ENCODE assay signal across 12 cellular contexts in the genomic region with DNA sequence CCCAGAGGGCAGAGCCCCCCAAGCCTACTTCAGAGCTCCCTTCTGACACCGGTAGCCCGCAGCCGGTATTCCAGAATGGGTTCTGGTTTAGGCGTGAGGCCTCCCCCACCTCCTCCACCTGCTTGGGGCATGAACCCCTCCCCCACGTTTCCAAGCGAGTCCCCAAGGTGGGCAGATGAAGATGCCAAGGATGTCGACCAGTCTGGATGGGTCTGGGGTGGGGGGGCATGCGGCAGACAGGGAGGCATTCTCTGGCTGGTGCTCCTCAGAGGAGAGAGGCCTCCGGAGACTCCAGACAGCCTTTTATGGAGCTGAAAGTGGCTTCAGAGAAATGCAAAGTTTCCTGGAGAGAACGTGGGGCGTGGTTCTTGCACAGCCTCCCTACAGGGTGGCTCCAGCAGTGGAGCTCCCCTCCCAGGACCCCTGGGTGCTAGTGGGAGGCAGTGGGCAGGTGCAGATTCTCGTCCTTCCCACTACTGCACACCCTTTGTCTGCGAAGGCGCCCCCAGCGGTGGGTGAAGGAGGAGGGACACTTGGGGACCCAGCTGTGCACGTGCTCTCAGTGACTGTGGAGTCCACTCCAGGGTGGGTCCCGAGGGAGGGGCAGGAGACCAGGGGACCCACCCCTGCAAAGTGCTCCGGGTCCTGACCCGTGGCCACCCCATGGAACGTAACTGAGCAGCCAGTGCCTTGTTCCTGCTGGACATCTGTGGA. TPM values are rescaled to one million over a fixed set of nuclear protein-coding genes. Genes with fewer than 3 reads are reported as not detected.
A peak's percentile ranks its signal among the peaks of the same experiment; 100 is the strongest.
DNase-seq lines count a peak whose midpoint lies in the region; ATAC-seq and TF ChIP-seq lines count a peak whose summit lies in the region.
"Had no signal": no experiment of that assay in that cellular context is flagged by ENCODE, and none has a peak within 500 bp of the region (broad histone marks: within the 10 kb centered on the region; RNA-seq: fewer than 3 reads in every experiment).

No MANE protein-coding gene starts in this region.

- H3K27ac ChIP-seq in C4-2B (peak overlapping the region; percentile 98), HUES48 (ENCODE audit: low read depth, low read length) (peak overlapping the region; percentile 35), body of pancreas (peak overlapping the region in 3 of 4 donors; percentile 51 to 84 (median 79)), osteoblast (ENCODE audit: low read depth, low read length) (peak overlapping the region; percentile 64)
- H3K27ac ChIP-seq in effector memory CD4-positive, alpha-beta T cell (ENCODE audit: insufficient read depth, low read length, poor library complexity, severe bottlenecking): no peak overlapping the region

- intact Hi-C loops in body of pancreas (cut with DNase I): loop anchor here (5.0 kb wide), 1 partner anchor 543 kb away; no protein-coding TSS in a partner anchor

- 48 to 66% methylated on average over 17 to 20 of the region's 20 CpGs for WGBS in body of pancreas, 2 donors

- peaks cover 93% of the 10 kb centered on the region for H3K79me2 ChIP-seq in osteoblast (ENCODE audit: insufficient read depth, low read length)

- no peak for ATAC-seq in body of pancreas
- no peak for ATAC-seq in GM18520 (IDR thresholded peaks at IDR 0.05; ENCODE audit: unreplicated experiment)
- no peak for ATAC-seq in HG03280 (IDR thresholded peaks at IDR 0.05; ENCODE audit: unreplicated experiment)
- ATAC-seq: activated CD8-positive, alpha-beta T cell treated with anti-CD3 and anti-CD28 coated beads, Interleukin-2, amount 10 ng/mL, durations not matched to agents 7 days and 5 days; activated naive CD8-positive, alpha-beta T cell treated with anti-CD3 and anti-CD28 coated beads, Interleukin-2, amount 50 U/mL, for 24 hours had no signal

- peaks cover 59% of the 10 kb centered on the region for H3K36me3 ChIP-seq in HUES48 (ENCODE audit: control insufficient read depth, insufficient read depth, low read length)
- no peaks in the 10 kb centered on the region for H3K36me3 ChIP-seq in body of pancreas (replicated peaks in 1 of 2; ENCODE audit: insufficient read depth in 1 of 2, low read depth in 2 of 2)
- peaks cover 70% of the 10 kb centered on the region for H3K36me3 ChIP-seq in osteoblast (ENCODE audit: insufficient read depth, low read length)
- no peaks in the 10 kb centered on the region for H3K36me3 ChIP-seq in effector memory CD4-positive, alpha-beta T cell (ENCODE audit: control insufficient read depth, insufficient read depth, low read length)

- H3K4me1 ChIP-seq in HUES48 (ENCODE audit: control insufficient read depth, insufficient read depth, low read length): peaks cover 8% of the 10 kb centered on the region
- H3K4me1 ChIP-seq in body of pancreas: peaks cover 58% of the 10 kb centered on the region
- H3K4me1 ChIP-seq in osteoblast (ENCODE audit: insufficient read depth, low read length): peaks cover 31% of the 10 kb centered on the region
- H3K4me1 ChIP-seq in effector memory CD4-positive, alpha-beta T cell (ENCODE audit: control insufficient read depth, insufficient read depth, low read length, poor library complexity, severe bottlenecking): peaks cover 27% of the 10 kb centered on the region

- no peak overlapping the region for H3K9ac ChIP-seq in HUES48 (ENCODE audit: low read depth, low read length)

- TF ChIP-seq POLR2A in body of pancreas (IDR thresholded peaks at IDR 0.05): no peak

- peaks cover 69% of the 10 kb centered on the region for H4K20me1 ChIP-seq in osteoblast (ENCODE audit: insufficient read depth, low read length)

- H3K27me3 ChIP-seq in HUES48 (ENCODE audit: control insufficient read depth, insufficient read depth, low read length): 0 out of 2 replicates have a peak, but pooled peaks cover 5% of the 10 kb centered on the region
- H3K27me3 ChIP-seq in body of pancreas: peaks cover 0 to 6% of the 10 kb centered on the region in 2 donors
- no peaks in the 10 kb centered on the region for H3K27me3 ChIP-seq in osteoblast (ENCODE audit: insufficient read depth, low read length)
- H3K27me3 ChIP-seq in effector memory CD4-positive, alpha-beta T cell (replicated peaks; ENCODE audit: control insufficient read depth, insufficient read depth, low read length, poor library complexity, severe bottlenecking): peaks cover 17% of the 10 kb centered on the region

- DNase-seq in body of pancreas (no peak), osteoblast (ENCODE audit: insufficient read length, low spot score, missing footprints) (peak; percentile 70), NCI-H2171 treated with DMSO at 0.1 percent for 48 hours (lab: John Stamatoyannopoulos, UW) (no peak)
- DNase-seq in effector memory CD4-positive, alpha-beta T cell: no peak
- DNase-seq: activated CD8-positive, alpha-beta T cell treated with anti-CD3 and anti-CD28 coated beads, Interleukin-2, amount 10 ng/mL, durations not matched to agents 7 days and 5 days; activated naive CD8-positive, alpha-beta T cell treated with anti-CD3 and anti-CD28 coated beads, Interleukin-2, amount 50 U/mL, for 24 hours; NCI-H1048 had no signal

- peak overlapping the region; percentile 78 for H3K4me2 ChIP-seq in osteoblast (ENCODE audit: insufficient read depth, low read length)

- no peak overlapping the region for H2AFZ ChIP-seq in osteoblast (ENCODE audit: low read length)

- H3K9me3 ChIP-seq in HUES48 (ENCODE audit: control insufficient read depth, insufficient read depth, low read length): no peaks in the 10 kb centered on the region
- no peaks in the 10 kb centered on the region for H3K9me3 ChIP-seq in body of pancreas
- no peaks in the 10 kb centered on the region for H3K9me3 ChIP-seq in osteoblast (ENCODE audit: low read depth, low read length)
- no peaks in the 10 kb centered on the region for H3K9me3 ChIP-seq in effector memory CD4-positive, alpha-beta T cell (ENCODE audit: control insufficient read depth, low read length)
- H3K9me3 ChIP-seq: mucosa of descending colon had no signal

- TF ChIP-seq CTCF in C4-2B (conservative IDR thresholded peaks at IDR 0.05): no peak
- TF ChIP-seq CTCF in body of pancreas (IDR thresholded peaks at IDR 0.05): peak in 1 of 7 experiments; percentile 8
- no peak for TF ChIP-seq CTCF in osteoblast (IDR thresholded peaks at IDR 0.05; ENCODE audit: extremely low read depth, low read depth, low read length)

- H3K4me3 ChIP-seq in HUES48 (ENCODE audit: low read depth, low read length): no peak overlapping the region
- H3K4me3 ChIP-seq in body of pancreas: no peak overlapping the region
- H3K4me3 ChIP-seq in osteoblast (ENCODE audit: insufficient read depth, low read length): peak overlapping the region; percentile 91
- H3K4me3 ChIP-seq in effector memory CD4-positive, alpha-beta T cell (ENCODE audit: insufficient read depth, low read depth, low read length, poor library complexity, severe bottlenecking): no peak overlapping the region
- H3K4me3 ChIP-seq: mucosa of descending colon had no signal

RNA-seq across cellular contexts. Expression of a gene that starts 4.2 kb away (rescaled TPM):
- total RNA-seq in body of pancreas: 100 to 1,000 TPM in 1 of 2 donors, 10 to 100 TPM in 1; 90.3 to 201 TPM
- total RNA-seq in osteoblast: 187 and 237 TPM in 2 replicates

RNA-seq across cellular contexts. Expression of a gene that starts 30.0 kb away (rescaled TPM):
- total RNA-seq in body of pancreas: 10 to 100 TPM; 13.0 to 26.7 TPM
- 21.8 and 24.6 TPM in 2 replicates for total RNA-seq in osteoblast

RNA-seq across cellular contexts. Expression of a gene that starts 58.7 kb away (rescaled TPM):
- not detected for total RNA-seq in body of pancreas
- not detected in 2 replicates for total RNA-seq in osteoblast
- total RNA-seq: activated CD8-positive, alpha-beta T cell treated with anti-CD3 and anti-CD28 coated beads, Interleukin-2, amount 10 ng/mL, durations not matched to agents 7 days and 5 days; mucosa of descending colon had no signal
